ENCODE assay signal across 28 cellular contexts in genomic region chr22:48616656-48617055, GRCh38.
"Had no signal": no experiment of that assay in that cellular context is flagged by ENCODE, and none has a peak within 500 bp of the region (broad histone marks: within the 10 kb centered on the region; RNA-seq: fewer than 3 reads in every experiment).

No MANE protein-coding gene starts in this region.

- H3K9me3 ChIP-seq: suprapubic skin, testis, thoracic aorta, thyroid gland, tibial artery, tibial nerve, transverse colon, upper lobe of right lung, uterus, vagina had no signal

- H3K4me3 ChIP-seq: stomach, suprapubic skin, testis, thoracic aorta, thyroid gland, tibial artery, tibial nerve, transverse colon, upper lobe of left lung, upper lobe of right lung, uterus, vagina had no signal

- H3K4me3 Mint-ChIP-seq: stimulated activated effector memory CD8-positive, alpha-beta T cell treated with anti-CD3 and anti-CD28 coated beads, Interleukin-12 subunit alpha, Interleukin-12 subunit beta, amount 100 ng/mL, for 72 hours; stimulated activated memory B cell treated with anti-CD40 and anti-IgM and Interleukin-4, amounts not matched to agents 10 μg/mL and 1 μg/mL and 100 μg/mL, for 72 hours; stimulated activated naive B cell treated with anti-CD40 and anti-IgM and Interleukin-4, amounts not matched to agents 10 μg/mL and 1 μg/mL and 100 μg/mL, for 72 hours; stimulated activated naive CD8-positive, alpha-beta T cell treated with anti-CD3 and anti-CD28 coated beads, Interleukin-15, amount 100 ng/mL, for 72 hours; stimulated activated naive CD8-positive, alpha-beta T cell treated with anti-CD3 and anti-CD28 coated beads, Interleukin-15, Interleukin-2, amounts not matched to agents 100 ng/mL and 50 ng/mL, for 24 hours; type B pancreatic cell had no signal

- ATAC-seq: stimulated activated effector memory CD8-positive, alpha-beta T cell treated with anti-CD3 and anti-CD28 coated beads, Interleukin-12 subunit alpha, Interleukin-12 subunit beta, amount 100 ng/mL, for 72 hours; stimulated activated memory B cell treated with anti-CD40 and anti-IgM and Interleukin-4, amounts not matched to agents 10 μg/mL and 1 μg/mL and 100 μg/mL, for 72 hours; stimulated activated naive B cell treated with anti-CD40 and anti-IgM and Interleukin-4, amounts not matched to agents 10 μg/mL and 1 μg/mL and 100 μg/mL, for 72 hours; stimulated activated naive CD8-positive, alpha-beta T cell treated with anti-CD3 and anti-CD28 coated beads, Interleukin-15, amount 100 ng/mL, for 72 hours; stimulated activated naive CD8-positive, alpha-beta T cell treated with anti-CD3 and anti-CD28 coated beads, Interleukin-15, Interleukin-2, amounts not matched to agents 100 U/mL and 50 U/mL, for 24 hours; upper lobe of right lung had no signal

- H3K27ac ChIP-seq: stomach, suprapubic skin, testis, thoracic aorta, thyroid gland, tibial artery, tibial nerve, transverse colon, upper lobe of left lung, upper lobe of right lung, uterus, vagina had no signal

- H3K36me3 Mint-ChIP-seq: stimulated activated effector memory CD8-positive, alpha-beta T cell treated with anti-CD3 and anti-CD28 coated beads, Interleukin-12 subunit alpha, Interleukin-12 subunit beta, amount 100 ng/mL, for 72 hours; stimulated activated memory B cell treated with anti-CD40 and anti-IgM and Interleukin-4, amounts not matched to agents 10 μg/mL and 1 μg/mL and 100 μg/mL, for 72 hours; stimulated activated naive B cell treated with anti-CD40 and anti-IgM and Interleukin-4, amounts not matched to agents 10 μg/mL and 1 μg/mL and 100 μg/mL, for 72 hours; type B pancreatic cell had no signal

- H3K36me3 ChIP-seq: stomach, suprapubic skin, thoracic aorta, thyroid gland, tibial artery, transverse colon, upper lobe of left lung, upper lobe of right lung, uterus, vagina had no signal

- H3K4me1 Mint-ChIP-seq: stimulated activated effector memory CD8-positive, alpha-beta T cell treated with anti-CD3 and anti-CD28 coated beads, Interleukin-12 subunit alpha, Interleukin-12 subunit beta, amount 100 ng/mL, for 72 hours; stimulated activated memory B cell treated with anti-CD40 and anti-IgM and Interleukin-4, amounts not matched to agents 10 μg/mL and 1 μg/mL and 100 μg/mL, for 72 hours; stimulated activated naive B cell treated with anti-CD40 and anti-IgM and Interleukin-4, amounts not matched to agents 10 μg/mL and 1 μg/mL and 100 μg/mL, for 72 hours; stimulated activated naive CD8-positive, alpha-beta T cell treated with anti-CD3 and anti-CD28 coated beads, Interleukin-15, amount 100 ng/mL, for 72 hours had no signal

- DNase-seq: stimulated activated CD4-positive, alpha-beta T cell treated with anti-CD3 and anti-CD28 coated beads, Interleukin-2, amount 100 ng/mL, for 48 hours; stimulated activated CD4-positive, alpha-beta T cell treated with anti-CD3 and anti-CD28 coated beads, Interleukin-4, amount 100 ng/mL, for 1 hour; stimulated activated CD4-positive, alpha-beta T cell treated with anti-CD3 and anti-CD28 coated beads, Interleukin-4, amount 100 ng/mL, for 24 hours; stimulated activated CD4-positive, alpha-beta T cell treated with anti-CD3 and anti-CD28 coated beads, Interleukin-4, amount 100 ng/mL, for 4 hours; stimulated activated CD8-positive, alpha-beta memory T cell treated with anti-CD3 and anti-CD28 coated beads, Interleukin-4, amount 100 ng/mL, for 48 hours; stimulated activated naive B cell treated with anti-CD40 and anti-IgM and Interleukin-4, amounts not matched to agents 10 μg/mL and 1 μg/mL and 100 μg/mL, for 72 hours; stimulated activated naive CD4-positive, alpha-beta T cell; stimulated activated naive CD4-positive, alpha-beta T cell treated with Interleukin-2 at 50 U/mL for 16 hours; stimulated activated naive CD8-positive, alpha-beta T cell treated with anti-CD3 and anti-CD28 coated beads, Interleukin-15, amount 100 ng/mL, for 72 hours; stimulated activated naive CD8-positive, alpha-beta T cell treated with anti-CD3 and anti-CD28 coated beads, Interleukin-15, Interleukin-2, amounts not matched to agents 100 U/mL and 50 U/mL, for 24 hours; stomach; substantia nigra; testis; thyroid gland; tibial artery; transverse colon; trophoblast cell; upper lobe of left lung; upper lobe of right lung; uterus had no signal

- H3K4me1 ChIP-seq: stomach, suprapubic skin, testis, thyroid gland, tibial artery, transverse colon, upper lobe of left lung, upper lobe of right lung, uterus, vagina had no signal

- H3K27ac Mint-ChIP-seq: stimulated activated effector memory CD8-positive, alpha-beta T cell treated with anti-CD3 and anti-CD28 coated beads, Interleukin-12 subunit alpha, Interleukin-12 subunit beta, amount 100 ng/mL, for 72 hours; stimulated activated memory B cell treated with anti-CD40 and anti-IgM and Interleukin-4, amounts not matched to agents 10 μg/mL and 1 μg/mL and 100 μg/mL, for 72 hours; stimulated activated naive B cell treated with anti-CD40 and anti-IgM and Interleukin-4, amounts not matched to agents 10 μg/mL and 1 μg/mL and 100 μg/mL, for 72 hours; stimulated activated naive CD8-positive, alpha-beta T cell treated with anti-CD3 and anti-CD28 coated beads, Interleukin-15, amount 100 ng/mL, for 72 hours; stimulated activated naive CD8-positive, alpha-beta T cell treated with anti-CD3 and anti-CD28 coated beads, Interleukin-15, Interleukin-2, amounts not matched to agents 100 ng/mL and 50 ng/mL, for 24 hours; type B pancreatic cell had no signal

- H3K27me3 ChIP-seq: suprapubic skin, testis, thyroid gland, tibial artery, tibial nerve, transverse colon, upper lobe of left lung, upper lobe of right lung, uterus, vagina had no signal

- H3K27me3 Mint-ChIP-seq: stimulated activated memory B cell treated with anti-CD40 and anti-IgM and Interleukin-4, amounts not matched to agents 10 μg/mL and 1 μg/mL and 100 μg/mL, for 72 hours; stimulated activated naive CD8-positive, alpha-beta T cell treated with anti-CD3 and anti-CD28 coated beads, Interleukin-15, amount 100 ng/mL, for 72 hours; stimulated activated naive CD8-positive, alpha-beta T cell treated with anti-CD3 and anti-CD28 coated beads, Interleukin-15, Interleukin-2, amounts not matched to agents 100 ng/mL and 50 ng/mL, for 24 hours; type B pancreatic cell had no signal

- H3K9me3 Mint-ChIP-seq: stimulated activated effector memory CD8-positive, alpha-beta T cell treated with anti-CD3 and anti-CD28 coated beads, Interleukin-12 subunit alpha, Interleukin-12 subunit beta, amount 100 ng/mL, for 72 hours; stimulated activated naive CD8-positive, alpha-beta T cell treated with anti-CD3 and anti-CD28 coated beads, Interleukin-15, Interleukin-2, amounts not matched to agents 100 ng/mL and 50 ng/mL, for 24 hours; type B pancreatic cell had no signal
